25 cellular contexts compared by ENCODE assay signal in the genomic region with DNA sequence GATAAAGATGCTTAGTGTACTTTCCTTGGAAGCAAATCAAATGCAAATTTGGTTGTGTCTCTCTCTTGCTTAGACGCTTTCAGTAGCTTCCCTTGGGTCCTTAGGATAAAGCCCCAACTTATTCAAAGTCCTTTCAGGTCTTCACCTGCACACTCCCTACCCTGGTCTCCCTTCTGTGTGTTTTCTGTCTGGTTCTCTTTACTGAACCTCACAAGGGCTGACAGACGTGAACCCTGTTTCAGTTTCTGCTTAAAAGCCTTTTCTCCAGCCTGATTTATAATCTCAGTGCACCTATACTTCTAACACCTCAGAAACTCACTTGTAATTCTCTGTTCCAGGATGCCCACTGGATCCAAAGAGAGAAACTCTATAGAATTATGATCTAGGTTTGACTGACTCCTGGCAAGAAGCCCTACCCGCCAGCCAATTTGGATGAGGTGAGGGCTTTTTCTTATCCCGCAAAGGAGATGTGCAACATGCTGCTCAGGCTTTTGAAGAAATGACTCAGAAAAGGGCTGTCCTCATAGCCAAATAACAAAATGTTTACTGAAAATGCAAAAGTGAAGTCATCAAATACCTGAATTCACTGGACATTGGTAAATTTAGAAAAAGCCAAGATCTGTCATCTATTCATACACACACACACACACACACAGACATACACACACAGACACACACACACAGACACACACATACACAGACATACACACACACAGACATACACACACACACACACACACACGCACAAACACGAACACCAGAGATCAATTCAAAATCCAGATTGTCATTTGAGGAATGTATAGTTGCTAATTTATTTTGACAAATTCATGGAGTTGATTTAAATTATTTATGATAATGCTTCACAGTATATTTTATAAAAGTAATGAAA.
"Had no signal": no experiment of that assay in that cellular context is flagged by ENCODE, and none has a peak within 500 bp of the region (broad histone marks: within the 10 kb centered on the region; RNA-seq: fewer than 3 reads in every experiment).

No MANE protein-coding gene starts in this region.

- H2AFZ ChIP-seq: hepatocyte had no signal

- H3K27me3 Mint-ChIP-seq: type B pancreatic cell had no signal

- H3K4me1 ChIP-seq: esophagus squamous epithelium, psoas muscle, right lobe of liver, suprapubic skin, thyroid gland, uterus had no signal

- H3K9me3 Mint-ChIP-seq: naive B cell; stimulated activated effector memory CD8-positive, alpha-beta T cell treated with anti-CD3 and anti-CD28 coated beads, Interleukin-12 subunit alpha, Interleukin-12 subunit beta, amount 100 ng/mL, for 72 hours; type B pancreatic cell had no signal

- H3K4me3 Mint-ChIP-seq: nephron; stimulated activated effector memory CD8-positive, alpha-beta T cell treated with anti-CD3 and anti-CD28 coated beads, Interleukin-12 subunit alpha, Interleukin-12 subunit beta, amount 100 ng/mL, for 72 hours; type B pancreatic cell had no signal

- H3K27ac Mint-ChIP-seq: nephron; stimulated activated effector memory CD8-positive, alpha-beta T cell treated with anti-CD3 and anti-CD28 coated beads, Interleukin-12 subunit alpha, Interleukin-12 subunit beta, amount 100 ng/mL, for 72 hours; type B pancreatic cell had no signal

- H3K36me3 ChIP-seq: esophagus squamous epithelium, neutrophil, right lobe of liver, suprapubic skin, thyroid gland, uterus had no signal

- H3K4me3 ChIP-seq: dorsolateral prefrontal cortex, esophagus squamous epithelium, hepatocyte, psoas muscle, right lobe of liver, suprapubic skin, thyroid gland, uterus had no signal

- H3K27ac ChIP-seq: dorsolateral prefrontal cortex, epithelial cell of prostate, esophagus squamous epithelium, hepatocyte, neutrophil, psoas muscle, right lobe of liver, suprapubic skin, thyroid gland, uterus had no signal

- H3K36me3 Mint-ChIP-seq: naive B cell, type B pancreatic cell had no signal

- FAIRE-seq: endometrium had no signal

- ATAC-seq: psoas muscle; right lobe of liver; stimulated activated effector memory CD8-positive, alpha-beta T cell treated with anti-CD3 and anti-CD28 coated beads, Interleukin-12 subunit alpha, Interleukin-12 subunit beta, amount 100 ng/mL, for 72 hours; stimulated activated naive CD8-positive, alpha-beta T cell treated with anti-CD3 and anti-CD28 coated beads, Interleukin-15, Interleukin-2, amounts not matched to agents 100 U/mL and 50 U/mL, for 24 hours had no signal

- H3K79me2 ChIP-seq: hepatocyte had no signal

- H3K4me1 Mint-ChIP-seq: naive B cell, nephron had no signal

- H3K9me3 ChIP-seq: esophagus squamous epithelium, neutrophil, psoas muscle, right lobe of liver, suprapubic skin, thyroid gland, uterus had no signal

- H3K4me2 ChIP-seq: hepatocyte had no signal

- DNase-seq: cortex of kidney; dorsolateral prefrontal cortex; effector CD8-positive, alpha-beta T cell; esophagus squamous epithelium; foreskin melanocyte; head of caudate nucleus; kidney glomerular epithelial cell; mesendoderm; naive B cell; psoas muscle; retina; right lobe of liver; stimulated activated CD4-positive, alpha-beta T cell treated with anti-CD3 and anti-CD28 coated beads, Interleukin-4, amount 100 ng/mL, for 1 hour; stimulated activated CD8-positive, alpha-beta memory T cell treated with anti-CD3 and anti-CD28 coated beads, Interleukin-4, amount 100 ng/mL, for 48 hours; stimulated activated naive CD8-positive, alpha-beta T cell treated with anti-CD3 and anti-CD28 coated beads, Interleukin-15, Interleukin-2, amounts not matched to agents 100 U/mL and 50 U/mL, for 24 hours; thyroid gland; uterus had no signal

- H3K27me3 ChIP-seq: esophagus squamous epithelium, hepatocyte, neutrophil, right lobe of liver, suprapubic skin, thyroid gland, uterus had no signal
